20 cellular contexts compared by ENCODE assay signal in the genomic region with DNA sequence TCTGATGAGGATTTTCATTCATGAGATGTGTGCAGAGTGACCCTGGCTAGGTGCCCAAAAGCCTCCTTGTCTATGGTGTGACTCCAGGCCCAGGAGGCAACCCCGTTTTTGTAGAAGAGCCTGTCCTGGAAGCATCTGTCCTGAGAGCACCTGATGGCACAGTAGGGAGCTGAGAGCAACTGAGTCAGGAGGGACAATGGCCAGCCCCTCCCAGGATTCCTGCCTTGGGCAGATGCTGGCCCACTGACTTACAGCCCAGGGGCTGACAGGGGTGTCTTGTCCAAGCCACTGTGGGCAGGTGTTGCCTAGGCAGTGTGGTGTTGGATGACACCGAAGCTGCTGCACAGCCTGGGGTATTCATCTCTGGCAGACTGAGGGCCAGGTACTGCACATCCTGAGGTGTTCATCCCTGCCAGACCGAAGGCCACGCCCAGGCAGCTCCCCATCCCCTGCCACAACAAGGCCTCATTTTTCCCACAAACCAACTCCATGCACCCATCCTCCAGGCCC. TPM values are rescaled to one million over a fixed set of nuclear protein-coding genes. Genes with fewer than 3 reads are reported as not detected.
DNase-seq lines count a peak whose midpoint lies in the region; TF ChIP-seq lines count a peak whose summit lies in the region.
"Had no signal": no experiment of that assay in that cellular context is flagged by ENCODE, and none has a peak within 500 bp of the region (broad histone marks: within the 10 kb centered on the region; RNA-seq: fewer than 3 reads in every experiment).

No MANE protein-coding gene starts in this region.

- TF ChIP-seq CTCF in endothelial cell (IDR thresholded peaks at IDR 0.05; ENCODE audit: unreplicated experiment) (no peak), nephron (IDR thresholded peaks at IDR 0.05; ENCODE audit: unreplicated experiment in 3 of 3) (no peak), GM10248 (IDR thresholded peaks at IDR 0.05; ENCODE audit: control extremely low read depth, extremely low read depth, low read depth, missing control alignments) (no peak)

- H3K27me3 Mint-ChIP-seq in activated CD4-positive, alpha-beta T cell treated with anti-CD3 and anti-CD28 coated beads, Interleukin-2, amount 10 ng/mL, durations not matched to agents 24 days and 14 days, result peaks cover 12% of the 10 kb centered on the region
- H3K27me3 Mint-ChIP-seq in endothelial cell (ENCODE audit: unreplicated experiment), result peaks cover 15% of the 10 kb centered on the region
- peaks cover 34% of the 10 kb centered on the region for H3K27me3 Mint-ChIP-seq in nephron (ENCODE audit: low read depth)

- CTCF ChIA-PET in GM10248 (lab: Yijun Ruan, JAX), result interaction anchor here (0.7 to 1.4 kb wide), 3 partner anchors 9 to 231 kb away, joined by 3 read pairs; no protein-coding TSS in a partner anchor

- POLR2A ChIA-PET in GM10248 (lab: Yijun Ruan, JAX), result no interaction called here

- intact Hi-C loops in activated CD4-positive, alpha-beta T cell treated with anti-CD3 and anti-CD28 coated beads, Interleukin-2, amount 10 ng/mL, durations not matched to agents 24 days and 14 days (cut with micrococcal nuclease), result loop anchor here (2.0 to 5.0 kb wide), 3 partner anchors 106 to 264 kb away; a partner anchor contains a TSS

- DNase-seq in activated CD4-positive, alpha-beta T cell treated with anti-CD3 and anti-CD28 coated beads, Interleukin-2, amount 10 ng/mL, durations not matched to agents 24 days and 14 days, result peak; percentile 51
- no peak for DNase-seq in activated CD4-positive, alpha-beta T cell treated with anti-CD3 and anti-CD28 coated beads for 48 hours
- no peak for DNase-seq in endothelial cell (ENCODE audit: low spot score)
- DNase-seq in GM10248 (ENCODE audit: extremely low spot score), result no peak
- DNase-seq in iPS-NIHi7 (ENCODE audit: extremely low spot score), result no peak
- no peak for DNase-seq in NCI-H748 (lab: John Stamatoyannopoulos, UW; ENCODE audit: unreplicated experiment)
- DNase-seq: AML-193; BE2C; Calu3; CD4-positive, alpha-beta memory T cell; COR-L47; DMS53; DMS79 treated with DMSO at 0.1 percent for 48 hours; GF-D8; GM23248; H9 had no signal

- no peak overlapping the region for H3K4me3 Mint-ChIP-seq in activated CD4-positive, alpha-beta T cell treated with anti-CD3 and anti-CD28 coated beads, Interleukin-2, amount 10 ng/mL, durations not matched to agents 24 days and 14 days
- H3K4me3 Mint-ChIP-seq in endothelial cell (ENCODE audit: unreplicated experiment) (peak overlapping the region; percentile 9), nephron (peak overlapping the region in 2 of 3 experiments; percentile 52 to 76)
- H3K4me3 Mint-ChIP-seq: CD4-positive, alpha-beta memory T cell; H9 had no signal

- no peaks in the 10 kb centered on the region for H3K36me3 Mint-ChIP-seq in activated CD4-positive, alpha-beta T cell treated with anti-CD3 and anti-CD28 coated beads, Interleukin-2, amount 10 ng/mL, durations not matched to agents 24 days and 14 days (ENCODE audit: low read depth)
- H3K36me3 Mint-ChIP-seq in endothelial cell (ENCODE audit: low read depth, unreplicated experiment), result peaks cover 18% of the 10 kb centered on the region
- H3K36me3 Mint-ChIP-seq in nephron (ENCODE audit: low read depth), result peaks cover 3% of the 10 kb centered on the region

- no peak overlapping the region for H3K27ac Mint-ChIP-seq in activated CD4-positive, alpha-beta T cell treated with anti-CD3 and anti-CD28 coated beads, Interleukin-2, amount 10 ng/mL, durations not matched to agents 24 days and 14 days
- H3K27ac Mint-ChIP-seq in endothelial cell (ENCODE audit: unreplicated experiment) (no peak overlapping the region), nephron (no peak overlapping the region)

- no peaks in the 10 kb centered on the region for H3K9me3 Mint-ChIP-seq in activated CD4-positive, alpha-beta T cell treated with anti-CD3 and anti-CD28 coated beads, Interleukin-2, amount 10 ng/mL, durations not matched to agents 24 days and 14 days
- H3K9me3 Mint-ChIP-seq in endothelial cell (ENCODE audit: unreplicated experiment), result no peaks in the 10 kb centered on the region
- H3K9me3 Mint-ChIP-seq in nephron, result no peaks in the 10 kb centered on the region
- H3K9me3 Mint-ChIP-seq: CD4-positive, alpha-beta memory T cell; H9 had no signal

- peaks cover 12% of the 10 kb centered on the region for H3K4me1 Mint-ChIP-seq in activated CD4-positive, alpha-beta T cell treated with anti-CD3 and anti-CD28 coated beads, Interleukin-2, amount 10 ng/mL, durations not matched to agents 24 days and 14 days
- H3K4me1 Mint-ChIP-seq in endothelial cell (ENCODE audit: unreplicated experiment) (peaks cover 66% of the 10 kb centered on the region), nephron (peaks cover 25% of the 10 kb centered on the region)

RNA-seq across cellular contexts. Expression of a gene that starts 3.2 kb away (rescaled TPM):
- not detected in 2 replicates for total RNA-seq in activated CD4-positive, alpha-beta T cell treated with anti-CD3 and anti-CD28 coated beads, Interleukin-2, amount 10 ng/mL, durations not matched to agents 24 days and 14 days
- 11.8 TPM for total RNA-seq in endothelial cell (ENCODE audit: unreplicated experiment)
- total RNA-seq: Daoy, GM23248, H4, H9 had no signal

RNA-seq across cellular contexts. Expression of a gene that starts 47.1 kb away (rescaled TPM):
- not detected in 2 replicates for total RNA-seq in activated CD4-positive, alpha-beta T cell treated with anti-CD3 and anti-CD28 coated beads, Interleukin-2, amount 10 ng/mL, durations not matched to agents 24 days and 14 days
- not detected for total RNA-seq in endothelial cell (ENCODE audit: unreplicated experiment)
- total RNA-seq: Calu3; CD4-positive, alpha-beta memory T cell; Daoy; G401; GM23248; H9 had no signal

RNA-seq across cellular contexts. Expression of a gene that starts 48.9 kb away (rescaled TPM):
- not detected in 2 replicates for total RNA-seq in activated CD4-positive, alpha-beta T cell treated with anti-CD3 and anti-CD28 coated beads, Interleukin-2, amount 10 ng/mL, durations not matched to agents 24 days and 14 days
- total RNA-seq in endothelial cell (ENCODE audit: unreplicated experiment), result not detected
- total RNA-seq: Calu3; CD4-positive, alpha-beta memory T cell; Daoy; G401; GM23248; H4; H9 had no signal

Comparison
In these comparisons a context has a peak if more than half of its experiments do, and no peak if none do; other contexts are left out.
1. RNA of a gene that starts 3.2 kb away (total RNA-seq): 11.8 TPM in endothelial cell (single experiment); not detected in activated CD4-positive, alpha-beta T cell treated with anti-CD3 and anti-CD28 coated beads, Interleukin-2, amount 10 ng/mL, durations not matched to agents 24 days and 14 days; every median in the first group is over 10 times any median in the second.